ENCODE assay signal across 8 cellular contexts in the genomic region with DNA sequence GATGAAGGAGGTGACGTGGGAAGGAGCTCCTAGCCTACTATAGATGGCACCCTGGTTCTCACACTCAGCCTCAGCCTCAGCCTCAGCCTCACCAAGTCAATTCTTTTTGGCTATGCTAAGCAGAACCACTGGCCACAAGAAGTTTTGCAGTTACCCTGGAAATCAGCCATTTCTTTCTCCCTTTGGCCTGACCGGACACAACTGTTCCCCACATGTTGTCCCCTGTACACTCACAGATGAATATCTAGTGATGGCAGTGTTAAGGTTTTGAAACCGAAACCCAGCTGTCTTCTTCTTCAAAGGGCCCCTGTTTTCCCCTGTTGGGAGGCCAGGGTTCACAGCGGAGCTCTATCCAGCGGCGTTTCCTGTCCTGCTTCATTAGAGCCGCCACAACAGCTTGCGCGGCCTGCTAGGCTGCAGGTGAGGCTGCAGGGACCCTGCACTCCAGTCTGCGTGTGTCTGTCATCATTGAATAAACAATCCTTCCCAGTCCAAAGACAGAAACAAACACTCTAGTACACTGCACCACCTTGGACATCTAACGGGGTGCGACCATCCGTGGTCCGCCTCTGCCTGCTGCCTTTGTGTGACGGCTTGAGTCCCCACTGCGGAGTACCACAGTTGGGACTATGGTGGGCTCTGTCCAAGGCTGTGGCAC.
DNase-seq lines count a peak whose midpoint lies in the region; ATAC-seq, FAIRE-seq and TF ChIP-seq lines count a peak whose summit lies in the region.
"Had no signal": no experiment of that assay in that cellular context is flagged by ENCODE, and none has a peak within 500 bp of the region (broad histone marks: within the 10 kb centered on the region; RNA-seq: fewer than 3 reads in every experiment).

No MANE protein-coding gene starts in this region.

- no peak for TF ChIP-seq POLR2A in GM12892 (IDR thresholded peaks at IDR 0.05; ENCODE audit: low read depth, low read length)

- H3K27ac ChIP-seq in caudate nucleus (ENCODE audit: low read depth, low read length) = no peak overlapping the region
- H3K27ac ChIP-seq: SJSA1 had no signal

- DNase-seq in GM12892 (ENCODE audit: insufficient read length) = peak; percentile 43
- DNase-seq in caudate nucleus (lab: John Stamatoyannopoulos, UW) = no peak
- no peak for DNase-seq in OCI-M2 (lab: John Stamatoyannopoulos, UW; ENCODE audit: unreplicated experiment)
- no peak for DNase-seq in ecto neural progenitor cell (ENCODE audit: low spot score)

- peak; percentile 88 for ATAC-seq in GM21360 (IDR thresholded peaks at IDR 0.05; ENCODE audit: unreplicated experiment)
- ATAC-seq in HG03457 (IDR thresholded peaks at IDR 0.05; ENCODE audit: unreplicated experiment) = peak; percentile 92
- ATAC-seq in esophagus mucosa = peak; percentile 32

- peak; percentile 95 for FAIRE-seq in GM12892 (lab: Jason Lieb, UNC)

Comparison
In these comparisons a context has a peak if more than half of its experiments do, and no peak if none do; other contexts are left out.
1. ATAC-seq: peak in every context shown above with its lines; median percentile 92 in HG03457; 88 in GM21360; 32 in esophagus mucosa.